22 cellular contexts compared by ENCODE assay signal in the genomic region with DNA sequence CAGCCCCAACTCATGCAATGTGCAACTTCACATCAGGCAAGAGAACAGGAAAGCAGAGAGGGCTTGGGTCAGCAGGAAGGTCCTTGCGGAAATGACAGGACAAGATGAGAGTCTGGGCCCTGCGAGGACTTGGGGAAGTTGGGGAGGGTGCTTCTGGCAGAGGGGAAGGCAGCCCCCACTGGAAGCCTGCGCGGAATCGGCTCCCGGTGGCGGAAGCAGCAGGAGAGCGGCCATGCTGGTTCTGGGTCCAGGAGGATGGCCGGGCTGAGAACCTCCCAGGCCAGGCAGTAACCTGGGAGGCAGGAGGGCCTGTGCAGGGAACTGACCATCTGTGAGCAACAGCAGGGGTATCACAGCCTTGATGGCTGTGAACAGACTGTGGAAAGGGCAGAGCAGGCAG.
A peak's percentile ranks its signal among the peaks of the same experiment; 100 is the strongest.
DNase-seq lines count a peak whose midpoint lies in the region; ATAC-seq and TF ChIP-seq lines count a peak whose summit lies in the region.
"Had no signal": no experiment of that assay in that cellular context is flagged by ENCODE, and none has a peak within 500 bp of the region (broad histone marks: within the 10 kb centered on the region; RNA-seq: fewer than 3 reads in every experiment).

No MANE protein-coding gene starts in this region.

- H3K4me1 Mint-ChIP-seq in activated T-cell treated with anti-CD3 and anti-CD28 coated beads, Interleukin-2, amount 50 U/mL, for 24 hours (ENCODE audit: low read depth): peaks cover 19% of the 10 kb centered on the region
- peaks cover 19% of the 10 kb centered on the region for H3K4me1 Mint-ChIP-seq in activated CD4-positive, alpha-beta memory T cell treated with anti-CD3 and anti-CD28 coated beads for 36 hours (ENCODE audit: low read depth)
- H3K4me1 Mint-ChIP-seq in effector memory CD8-positive, alpha-beta T cell (ENCODE audit: low read depth in 2 of 2): peaks cover 42 to 51% of the 10 kb centered on the region in 2 donors
- peaks cover 21% of the 10 kb centered on the region for H3K4me1 Mint-ChIP-seq in stimulated activated memory B cell treated with anti-CD40 and anti-IgM and Interleukin-4, amounts not matched to agents 10 μg/mL and 1 μg/mL and 100 μg/mL, for 72 hours

- H3K27ac Mint-ChIP-seq in activated T-cell treated with anti-CD3 and anti-CD28 coated beads, Interleukin-2, amount 50 U/mL, for 24 hours: peak overlapping the region; percentile 57
- H3K27ac Mint-ChIP-seq in activated CD4-positive, alpha-beta memory T cell treated with anti-CD3 and anti-CD28 coated beads for 36 hours: peak overlapping the region; percentile 45
- H3K27ac Mint-ChIP-seq in effector memory CD8-positive, alpha-beta T cell: peak overlapping the region; percentile 4 to 26
- peak overlapping the region; percentile 29 for H3K27ac Mint-ChIP-seq in stimulated activated memory B cell treated with anti-CD40 and anti-IgM and Interleukin-4, amounts not matched to agents 10 μg/mL and 1 μg/mL and 100 μg/mL, for 72 hours
- H3K27ac Mint-ChIP-seq: neural progenitor cell had no signal

- no peak overlapping the region for H3K4me3 Mint-ChIP-seq in activated T-cell treated with anti-CD3 and anti-CD28 coated beads, Interleukin-2, amount 50 U/mL, for 24 hours
- no peak overlapping the region for H3K4me3 Mint-ChIP-seq in activated CD4-positive, alpha-beta memory T cell treated with anti-CD3 and anti-CD28 coated beads for 36 hours
- no peak overlapping the region for H3K4me3 Mint-ChIP-seq in effector memory CD8-positive, alpha-beta T cell
- H3K4me3 Mint-ChIP-seq in stimulated activated memory B cell treated with anti-CD40 and anti-IgM and Interleukin-4, amounts not matched to agents 10 μg/mL and 1 μg/mL and 100 μg/mL, for 72 hours: no peak overlapping the region
- H3K4me3 Mint-ChIP-seq: B cell, neural progenitor cell had no signal

- intact Hi-C loops in activated CD4-positive, alpha-beta memory T cell treated with anti-CD3 and anti-CD28 coated beads for 36 hours (cut with micrococcal nuclease): no loop called here
- intact Hi-C loops in upper lobe of right lung (cut with DNase I): no loop called here

- no peaks in the 10 kb centered on the region for H3K27me3 ChIP-seq in upper lobe of right lung
- H3K27me3 ChIP-seq: neural progenitor cell, uterus had no signal

- H3K36me3 ChIP-seq in upper lobe of right lung: peaks cover 10% of the 10 kb centered on the region
- H3K36me3 ChIP-seq: neural progenitor cell, prostate gland, uterus had no signal

- no peaks in the 10 kb centered on the region for H3K27me3 Mint-ChIP-seq in activated T-cell treated with anti-CD3 and anti-CD28 coated beads, Interleukin-2, amount 50 U/mL, for 24 hours
- H3K27me3 Mint-ChIP-seq in activated CD4-positive, alpha-beta memory T cell treated with anti-CD3 and anti-CD28 coated beads for 36 hours: no peaks in the 10 kb centered on the region
- H3K27me3 Mint-ChIP-seq in effector memory CD8-positive, alpha-beta T cell: no peaks in the 10 kb centered on the region
- no peaks in the 10 kb centered on the region for H3K27me3 Mint-ChIP-seq in stimulated activated memory B cell treated with anti-CD40 and anti-IgM and Interleukin-4, amounts not matched to agents 10 μg/mL and 1 μg/mL and 100 μg/mL, for 72 hours
- H3K27me3 Mint-ChIP-seq: B cell had no signal

- CTCF ChIA-PET in activated CD4-positive, alpha-beta memory T cell treated with anti-CD3 and anti-CD28 coated beads for 36 hours (lab: Charles Lee): no interaction called here

- no peak overlapping the region for H3K4me3 ChIP-seq in upper lobe of right lung
- H3K4me3 ChIP-seq: mucosa of descending colon, neural progenitor cell, PC-9, prostate gland, uterus had no signal

- H3K36me3 Mint-ChIP-seq in activated T-cell treated with anti-CD3 and anti-CD28 coated beads, Interleukin-2, amount 50 U/mL, for 24 hours (ENCODE audit: low read depth): peaks cover 72% of the 10 kb centered on the region
- peaks cover 24% of the 10 kb centered on the region for H3K36me3 Mint-ChIP-seq in activated CD4-positive, alpha-beta memory T cell treated with anti-CD3 and anti-CD28 coated beads for 36 hours
- H3K36me3 Mint-ChIP-seq in effector memory CD8-positive, alpha-beta T cell (ENCODE audit: insufficient read depth): peaks cover 65% of the 10 kb centered on the region
- peaks cover 64% of the 10 kb centered on the region for H3K36me3 Mint-ChIP-seq in stimulated activated memory B cell treated with anti-CD40 and anti-IgM and Interleukin-4, amounts not matched to agents 10 μg/mL and 1 μg/mL and 100 μg/mL, for 72 hours
- H3K36me3 Mint-ChIP-seq: neural progenitor cell had no signal

- H3K4me1 ChIP-seq in upper lobe of right lung: peaks cover 5% of the 10 kb centered on the region
- H3K4me1 ChIP-seq: neural progenitor cell, prostate gland, uterus had no signal

- TF ChIP-seq CTCF in upper lobe of right lung (IDR thresholded peaks at IDR 0.05): no peak

- no peak for DNase-seq in activated T-cell treated with anti-CD3 and anti-CD28 coated beads, Interleukin-2, amount 50 U/mL, for 24 hours
- DNase-seq in activated T-cell treated with anti-CD3 and anti-CD28 coated beads for 4 hours (no peak), upper lobe of right lung (no peak), HT-29 (ENCODE audit: low spot score) (no peak)
- no peak for DNase-seq in activated CD4-positive, alpha-beta memory T cell treated with anti-CD3 and anti-CD28 coated beads for 36 hours
- DNase-seq in effector memory CD8-positive, alpha-beta T cell: no peak
- DNase-seq: activated CD4-positive, CD25-positive, alpha-beta regulatory T cell treated with anti-CD3 and anti-CD28 coated beads, Interleukin-2, amount 50 U/mL, for 72 hours; activated gamma-delta T cell treated with Interleukin-2 at 50 U/mL for 16 hours; aorta; islet precursor cell; mucosa of descending colon; MV-4-11; NCI-H510A; PC-9; SHP77; SW 1271; uterus had no signal

- H3K27ac ChIP-seq in upper lobe of right lung: no peak overlapping the region
- H3K27ac ChIP-seq: neural progenitor cell, PC-9, prostate gland, uterus had no signal

- no peak for ATAC-seq in effector memory CD8-positive, alpha-beta T cell (replicated peaks)
- no peak for ATAC-seq in stimulated activated memory B cell treated with anti-CD40 and anti-IgM and Interleukin-4, amounts not matched to agents 10 μg/mL and 1 μg/mL and 100 μg/mL, for 72 hours
- ATAC-seq in upper lobe of right lung (no peak), HG03571 (IDR thresholded peaks at IDR 0.05; ENCODE audit: unreplicated experiment) (no peak)
- ATAC-seq: mucosa of descending colon had no signal

- H3K9me3 Mint-ChIP-seq in activated T-cell treated with anti-CD3 and anti-CD28 coated beads, Interleukin-2, amount 50 U/mL, for 24 hours: no peaks in the 10 kb centered on the region
- no peaks in the 10 kb centered on the region for H3K9me3 Mint-ChIP-seq in activated CD4-positive, alpha-beta memory T cell treated with anti-CD3 and anti-CD28 coated beads for 36 hours
- peaks cover 0 to 5% of the 10 kb centered on the region in 2 donors for H3K9me3 Mint-ChIP-seq in effector memory CD8-positive, alpha-beta T cell
- peaks cover 6% of the 10 kb centered on the region for H3K9me3 Mint-ChIP-seq in stimulated activated memory B cell treated with anti-CD40 and anti-IgM and Interleukin-4, amounts not matched to agents 10 μg/mL and 1 μg/mL and 100 μg/mL, for 72 hours

- POLR2A ChIA-PET in activated CD4-positive, alpha-beta memory T cell treated with anti-CD3 and anti-CD28 coated beads for 36 hours (lab: Charles Lee): no interaction called here

- H3K9me3 ChIP-seq in upper lobe of right lung: no peaks in the 10 kb centered on the region
- H3K9me3 ChIP-seq: mucosa of descending colon, prostate gland, uterus had no signal
